Comparison of ENCODE assay signal across 1 cellular context in genomic region chr19:12933287-12934072, GRCh38.
TF ChIP-seq lines count a peak whose summit lies in the region.

Gene FARSA, minus strand, starts transcription at chr19:12933711. Its CDS starts 15 bp downstream, at chr19:12933696.

TF ChIP-seq in H1, 55 proteins besides CTCF, POLR2A, EP300 and RAD21 (continued from another document):
- TF ChIP-seq ATF2 (IDR thresholded peaks at IDR 0.05; ENCODE audit: low read length): no peak
- peak in 1 of 2 experiments; percentile 89; a peak in 2 of 4 replicates for TF ChIP-seq SIN3A (conservative IDR thresholded peaks at IDR 0.05 in 1 of 2, IDR thresholded peaks at IDR 0.05 in 1 of 2; ENCODE audit: low read depth in 1 of 2, low read length in 2 of 2)
- no peak for TF ChIP-seq CHD2 (IDR thresholded peaks at IDR 0.05; ENCODE audit: low read length)
- TF ChIP-seq KDM5A (IDR thresholded peaks at IDR 0.05; ENCODE audit: low read length): peak; percentile 72
- 0 out of 2 replicates have a peak, but pooled peaks have one; percentile 19 for TF ChIP-seq MAFK (IDR thresholded peaks at IDR 0.05; ENCODE audit: low read depth, low read length)
- no peak for TF ChIP-seq BRCA1 (IDR thresholded peaks at IDR 0.05; ENCODE audit: low read depth, low read length)
- no peak for TF ChIP-seq CEBPB (IDR thresholded peaks at IDR 0.05; ENCODE audit: low read depth, low read length)
- TF ChIP-seq NRF1 (IDR thresholded peaks at IDR 0.05; ENCODE audit: low read depth, low read length): no peak
- peak; percentile 67 for TF ChIP-seq ASH2L (IDR thresholded peaks at IDR 0.05; ENCODE audit: low read length)
- TF ChIP-seq TBP (IDR thresholded peaks at IDR 0.05; ENCODE audit: low read depth, low read length): peak; percentile 70
- TF ChIP-seq SIX5 (IDR thresholded peaks at IDR 0.05; ENCODE audit: low read depth, low read length): peak; percentile 77
- TF ChIP-seq HDAC2 (IDR thresholded peaks at IDR 0.05; ENCODE audit: borderline replicate concordance in 1 of 2, low read depth in 2 of 2, low read length in 2 of 2): peak in 1 of 2 experiments; percentile 88; a peak in 1 of 4 replicates
- TF ChIP-seq EGR1 (IDR thresholded peaks at IDR 0.05; ENCODE audit: borderline replicate concordance, low read depth, low read length): no peak
- no peak for TF ChIP-seq SIRT6 (IDR thresholded peaks at IDR 0.05; ENCODE audit: low read length)
- peak; percentile 87 for TF ChIP-seq TAF1 (IDR thresholded peaks at IDR 0.05; ENCODE audit: low read depth, low read length)
- no peak for TF ChIP-seq KDM4A (IDR thresholded peaks at IDR 0.05; ENCODE audit: low read depth, low read length, severe bottlenecking)
- TF ChIP-seq POLR2AphosphoS5 (IDR thresholded peaks at IDR 0.05; ENCODE audit: low read depth, low read length): peak; percentile 98
- TF ChIP-seq GTF2F1 (IDR thresholded peaks at IDR 0.05; ENCODE audit: borderline replicate concordance, low read depth, low read length): no peak; the same call in 1 of the 2 replicates
- TF ChIP-seq CHD1 (IDR thresholded peaks at IDR 0.05; ENCODE audit: low read depth, low read length): no peak
